Comparison of ENCODE assay signal across 10 cellular contexts in the genomic region with DNA sequence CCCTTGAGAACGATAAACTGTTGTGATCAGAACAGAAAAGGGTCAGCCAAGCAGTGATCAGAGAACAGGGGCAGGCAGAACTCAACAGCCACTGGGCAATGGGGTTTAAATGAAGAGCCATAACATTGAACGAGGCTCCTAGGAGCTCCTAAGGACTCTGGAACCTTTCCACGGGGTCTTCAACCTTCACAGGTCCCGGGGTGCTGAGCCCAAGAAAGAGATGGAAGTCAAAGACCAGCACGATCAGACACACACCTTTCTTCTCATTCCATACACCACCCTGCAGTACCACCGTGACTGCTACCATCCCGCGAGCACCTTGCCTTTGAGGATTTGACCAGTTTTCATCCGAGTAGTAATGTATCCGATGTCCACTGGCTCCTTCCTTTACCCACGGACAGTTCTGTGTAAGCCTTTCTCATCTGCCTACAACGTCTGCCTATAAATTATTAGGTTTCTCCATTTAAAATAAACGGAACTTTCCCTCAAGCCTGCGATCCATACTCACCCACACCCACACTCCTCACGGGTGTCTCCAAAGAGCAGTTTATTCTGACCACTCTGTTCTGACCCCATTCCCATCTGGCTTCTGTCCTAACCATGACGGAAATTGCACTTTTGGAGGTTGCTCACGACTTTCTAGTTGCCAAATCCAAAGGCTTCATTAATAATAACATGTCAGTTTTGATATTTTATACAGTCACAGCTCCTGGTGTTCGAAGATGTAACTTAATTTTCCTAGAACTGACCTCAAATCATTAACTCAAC. TPM values are rescaled to one million over a fixed set of nuclear protein-coding genes. Genes with fewer than 3 reads are reported as not detected.
A peak's percentile ranks its signal among the peaks of the same experiment; 100 is the strongest.
DNase-seq lines count a peak whose midpoint lies in the region; ATAC-seq, FAIRE-seq and TF ChIP-seq lines count a peak whose summit lies in the region.
"Had no signal": no experiment of that assay in that cellular context is flagged by ENCODE, and none has a peak within 500 bp of the region (broad histone marks: within the 10 kb centered on the region; RNA-seq: fewer than 3 reads in every experiment).

No MANE protein-coding gene starts in this region.

- H3K4me1 ChIP-seq in GM12878 (ENCODE audit: control insufficient read depth, insufficient read depth, low read length) (no peaks in the 10 kb centered on the region), HepG2 (ENCODE audit: insufficient read depth, low read length) (0 out of 2 replicates have a peak, but pooled peaks cover 5% of the 10 kb centered on the region), suprapubic skin (peaks cover 18% of the 10 kb centered on the region)
- H3K4me1 ChIP-seq: foreskin keratinocyte had no signal

- H3K9ac ChIP-seq in GM12878 (ENCODE audit: control insufficient read depth, insufficient read depth, low read length) (no peak overlapping the region), HepG2 (ENCODE audit: insufficient read depth, low read depth, low read length) (no peak overlapping the region)

- ATAC-seq in GM12878 (no peak; the same call in 1 of the 3 replicates), HepG2 (peak; percentile 55), HG02981 (IDR thresholded peaks at IDR 0.05; ENCODE audit: unreplicated experiment) (no peak)

- CTCF ChIA-PET in GM12878 (lab: Yijun Ruan, JAX), result interaction anchor here (0.7 to 5.7 kb wide), 16 partner anchors 8 to 489 kb away, joined by 3 to 32 read pairs (median 4); no protein-coding TSS in a partner anchor
- CTCF ChIA-PET in HepG2 (lab: Yijun Ruan, JAX; ENCODE audit: low intra/inter-chr PET ratio, low total read pairs), result interaction anchor here (0.6 to 2.1 kb wide), 3 partner anchors 72 to 452 kb away, joined by 3 to 22 read pairs (median 3); no protein-coding TSS in a partner anchor

- no peaks in the 10 kb centered on the region for H4K20me1 ChIP-seq in GM12878 (ENCODE audit: control insufficient read depth, insufficient read depth)
- no peaks in the 10 kb centered on the region for H4K20me1 ChIP-seq in HepG2 (ENCODE audit: insufficient read depth, low read length)

- H3K36me3 ChIP-seq in GM12878 (ENCODE audit: control insufficient read depth in 2 of 2, insufficient read depth in 2 of 2, low read length in 1 of 2) (no peaks in the 10 kb centered on the region), HepG2 (replicated peaks in 1 of 2; ENCODE audit: control insufficient read depth in 1 of 2, insufficient read depth in 2 of 2, low read length in 2 of 2) (no peaks in the 10 kb centered on the region), suprapubic skin (no peaks in the 10 kb centered on the region)

- no peak for TF ChIP-seq RAD21 in GM12878 (IDR thresholded peaks at IDR 0.05; ENCODE audit: insufficient read depth, low read depth, low read length)
- no peak for TF ChIP-seq RAD21 in HepG2 (CRISPR knock-in tag; IDR thresholded peaks at IDR 0.05)

- H3K9me3 ChIP-seq in GM12878 (replicated peaks; ENCODE audit: control insufficient read depth, insufficient read depth, low read length), result no peaks in the 10 kb centered on the region
- H3K9me3 ChIP-seq in HepG2 (ENCODE audit: low read length), result no peaks in the 10 kb centered on the region
- H3K9me3 ChIP-seq in suprapubic skin, result no peaks in the 10 kb centered on the region

- FAIRE-seq in GM12878 (lab: Jason Lieb, UNC) (no peak), HepG2 (lab: Jason Lieb, UNC) (no peak)

- H3K27me3 ChIP-seq in GM12878 (replicated peaks in 1 of 2; ENCODE audit: control insufficient read depth in 2 of 2, insufficient read depth in 2 of 2, low read length in 1 of 2), result peaks cover 0 to 2% of the 10 kb centered on the region in 2 experiments; a peak in 3 of 4 replicates
- peaks cover 0 to 17% of the 10 kb centered on the region in 2 experiments; a peak in 1 of 5 replicates for H3K27me3 ChIP-seq in HepG2 (ENCODE audit: control insufficient read depth in 1 of 2, insufficient read depth in 2 of 2, low read length in 2 of 2)
- no peaks in the 10 kb centered on the region for H3K27me3 ChIP-seq in suprapubic skin

- SMC1A ChIA-PET in GM12878 (lab: Charles Lee; ENCODE audit: uncharacterized antibody, unreplicated experiment), result interaction anchor here (0.9 to 3.4 kb wide), 5 partner anchors 16 to 169 kb away, joined by 3 to 22 read pairs (median 3); no protein-coding TSS in a partner anchor

- TF ChIP-seq EP300 in GM12878 (IDR thresholded peaks at IDR 0.05; ENCODE audit: borderline replicate concordance in 1 of 2, control insufficient read depth in 1 of 2, low read depth in 2 of 2, low read length in 2 of 2) (no peak), HepG2 (IDR thresholded peaks at IDR 0.05; ENCODE audit: low read depth in 2 of 2, low read length in 2 of 2) (no peak), HepG2 (CRISPR knock-in tag; IDR thresholded peaks at IDR 0.05; ENCODE audit: borderline replicate concordance) (no peak), suprapubic skin (IDR thresholded peaks at IDR 0.05) (no peak)

- TF ChIP-seq CTCF in GM12878 (IDR thresholded peaks at IDR 0.05 in 2 of 3, conservative IDR thresholded peaks at IDR 0.05 in 1 of 3; ENCODE audit: control insufficient read depth in 2 of 3, extremely low read depth in 1 of 3, insufficient read depth in 1 of 3, low read depth in 3 of 3, low read length in 3 of 3) (no peak), HepG2 (CRISPR knock-in tag; IDR thresholded peaks at IDR 0.05) (no peak), suprapubic skin (IDR thresholded peaks at IDR 0.05) (no peak)

- H3K27me3 Mint-ChIP-seq in activated CD4-positive, alpha-beta T cell treated with anti-CD3 and anti-CD28 coated beads, Interleukin-2, amount 10 ng/mL, durations not matched to agents 24 days and 14 days, result peaks cover 32% of the 10 kb centered on the region

- no peaks in the 10 kb centered on the region for H3K36me3 Mint-ChIP-seq in activated CD4-positive, alpha-beta T cell treated with anti-CD3 and anti-CD28 coated beads, Interleukin-2, amount 10 ng/mL, durations not matched to agents 24 days and 14 days (ENCODE audit: low read depth)

- no peak overlapping the region for H3K27ac Mint-ChIP-seq in activated CD4-positive, alpha-beta T cell treated with anti-CD3 and anti-CD28 coated beads, Interleukin-2, amount 10 ng/mL, durations not matched to agents 24 days and 14 days
- H3K27ac Mint-ChIP-seq: activated CD4-positive, alpha-beta memory T cell treated with anti-CD3 and anti-CD28 coated beads, Interleukin-2, amount 10 ng/mL, durations not matched to agents 7 days and 5 days had no signal

- H3K79me2 ChIP-seq in GM12878 (ENCODE audit: control insufficient read depth, insufficient read depth, low read length), result no peaks in the 10 kb centered on the region
- H3K79me2 ChIP-seq in HepG2 (ENCODE audit: insufficient read depth, low read length), result no peaks in the 10 kb centered on the region

- BruUV-seq in GM12878 (replicated peaks; lab: Mats Ljungman, UMichigan) (no TSS peak), HepG2 (replicated peaks; lab: Mats Ljungman, UMichigan) (no TSS peak)

- no peak overlapping the region for H3K4me3 ChIP-seq in GM12878
- peak overlapping the region in 1 of 3 experiments; percentile 53; a peak in 1 of 6 replicates for H3K4me3 ChIP-seq in HepG2 (replicated peaks in 1 of 3; ENCODE audit: insufficient read depth in 1 of 3, low read depth in 2 of 3, low read length in 3 of 3)
- H3K4me3 ChIP-seq in suprapubic skin, result peak overlapping the region; percentile 42

- TF ChIP-seq POLR2A in GM12878 (IDR thresholded peaks at IDR 0.05; ENCODE audit: low read depth, low read length) (no peak), HepG2 (IDR thresholded peaks at IDR 0.05; ENCODE audit: insufficient read depth in 1 of 2, low read depth in 2 of 2, low read length in 2 of 2) (no peak), suprapubic skin (IDR thresholded peaks at IDR 0.05) (no peak)

- H3K4me1 Mint-ChIP-seq in activated CD4-positive, alpha-beta T cell treated with anti-CD3 and anti-CD28 coated beads, Interleukin-2, amount 10 ng/mL, durations not matched to agents 24 days and 14 days, result peaks cover 4% of the 10 kb centered on the region

- RAD21 ChIA-PET in GM12878 (lab: Charles Lee; ENCODE audit: unreplicated experiment), result interaction anchor here (0.6 to 3.4 kb wide), 8 partner anchors 8 to 451 kb away, joined by 3 to 23 read pairs (median 3); no protein-coding TSS in a partner anchor

- 50% methylated on average over 18 of the region's 18 CpGs for WGBS in GM12878 (ENCODE audit: insufficient coverage, insufficient replicate concordance, low lambda C conversion rate, missing lambda C conversion rate)
- 4% methylated on average over 17 of the region's 18 CpGs for WGBS in HepG2 (ENCODE audit: low lambda C conversion rate)
- 55% methylated on average over 18 of the region's 18 CpGs for WGBS in suprapubic skin

- H3K4me3 Mint-ChIP-seq in activated CD4-positive, alpha-beta T cell treated with anti-CD3 and anti-CD28 coated beads, Interleukin-2, amount 10 ng/mL, durations not matched to agents 24 days and 14 days, result peak overlapping the region; percentile 76

- POLR2A ChIA-PET in GM12878 (lab: Charles Lee), result no interaction called here
- POLR2A ChIA-PET in HepG2 (lab: Yijun Ruan, JAX), result no interaction called here

- no peak overlapping the region for H3K4me2 ChIP-seq in GM12878 (ENCODE audit: control insufficient read depth, insufficient read depth)
- peak overlapping the region; percentile 71 for H3K4me2 ChIP-seq in HepG2 (ENCODE audit: low read depth, low read length)

- in situ Hi-C loops in GM12878 (cut with MboI) (loop anchor here (5.0 kb wide), 2 partner anchors 170 to 445 kb away; no protein-coding TSS in a partner anchor), HepG2 (cut with HindIII; ENCODE audit: extremely low pct_ligation_motif_present, low pct_unique_long_range_greater_than_20kb) (loop anchor here (5.0 to 25.0 kb wide), 2 partner anchors 170 to 450 kb away; no protein-coding TSS in a partner anchor)

- H3K9me3 Mint-ChIP-seq in activated CD4-positive, alpha-beta T cell treated with anti-CD3 and anti-CD28 coated beads, Interleukin-2, amount 10 ng/mL, durations not matched to agents 24 days and 14 days, result no peaks in the 10 kb centered on the region
- H3K9me3 Mint-ChIP-seq: activated CD4-positive, alpha-beta memory T cell treated with anti-CD3 and anti-CD28 coated beads, Interleukin-2, amount 10 ng/mL, durations not matched to agents 7 days and 5 days had no signal

- DNase-seq in activated CD4-positive, alpha-beta T cell treated with anti-CD3 and anti-CD28 coated beads, Interleukin-2, amount 10 ng/mL, durations not matched to agents 24 days and 14 days, result no peak
- DNase-seq in activated CD4-positive, alpha-beta T cell treated with anti-CD3 and anti-CD28 coated beads, Interleukin-2, amount 50 U/mL, for 1 hour, result no peak
- DNase-seq in GM12878 (ENCODE audit: low read depth, low spot score) (no peak), HepG2 (ENCODE audit: low spot score) (no peak), suprapubic skin (ENCODE audit: low spot score in 2 of 2) (no peak), epidermal melanocyte (ENCODE audit: insufficient read length, low spot score) (no peak), NCI-H146 (lab: John Stamatoyannopoulos, UW) (no peak)

- H3K27ac ChIP-seq in GM12878 (ENCODE audit: control insufficient read depth, insufficient read depth) (no peak overlapping the region), HepG2 (ENCODE audit: extremely low read length, insufficient read depth, low read length) (no peak overlapping the region), suprapubic skin (peak overlapping the region; percentile 76)
- H3K27ac ChIP-seq: foreskin keratinocyte had no signal

- peak overlapping the region; percentile 54; the same call in 1 of the 2 replicates for H2AFZ ChIP-seq in GM12878 (ENCODE audit: control insufficient read depth, low read depth, low read length)
- H2AFZ ChIP-seq in HepG2 (ENCODE audit: low read length), result no peak overlapping the region

- intact Hi-C loops in activated CD4-positive, alpha-beta T cell treated with anti-CD3 and anti-CD28 coated beads, Interleukin-2, amount 10 ng/mL, durations not matched to agents 24 days and 14 days (cut with micrococcal nuclease), result loop anchor here (1.0 kb wide), 2 partner anchors 169 to 452 kb away; no protein-coding TSS in a partner anchor
- intact Hi-C loops in GM12878 (cut with micrococcal nuclease; ENCODE audit: unreplicated experiment), result loop anchor here (1.0 to 5.0 kb wide), 3 partner anchors 90 to 452 kb away; no protein-coding TSS in a partner anchor
- intact Hi-C loops in HepG2 (cut with micrococcal nuclease; ENCODE audit: unreplicated experiment), result loop anchor here (1.0 to 10.0 kb wide), 4 partner anchors 77 to 452 kb away; partner anchors contain the start of gene SERTAD4

RNA-seq across cellular contexts. Expression of gene HHAT, which starts 16.8 kb away (rescaled TPM):
- total RNA-seq in activated CD4-positive, alpha-beta T cell treated with anti-CD3 and anti-CD28 coated beads, Interleukin-2, amount 10 ng/mL, durations not matched to agents 24 days and 14 days, result 0.47 and 0.69 TPM in 2 replicates
- total RNA-seq in GM12878 (2013; cell fraction: nucleolus; rRNA removed), result 165 and 172 TPM in 2 replicates
- total RNA-seq in GM12878 (2014; rRNA removed) (3.0 and 4.0 TPM in 2 replicates), GM12878 (2014; rRNA removed; fragmentation: Illumina TruSeq; extraction: Trizol) (2.5 and 2.6 TPM in 2 replicates), GM12878 (2021) (2.4 and 2.6 TPM in 2 replicates), HepG2 (2016; rRNA removed; fragmentation: Illumina TruSeq; extraction: Trizol) (2.9 and 4.9 TPM in 2 replicates), suprapubic skin (10 to 100 TPM in 2 of 4 donors, 1 to 10 TPM in 2; 4.1 to 20.0 (median 9.3) TPM)
- 1.5 TPM for polyA plus RNA-seq in GM12878 (2011; ENCODE audit: low read depth)
- polyA plus RNA-seq in GM12878 (2011; rRNA removed) (37.6 and 43.1 TPM in 2 replicates), GM12878 (2014; fragmentation: Illumina TruSeq; extraction: Trizol) (2.2 and 3.2 TPM in 2 replicates), GM12878 (2014; fragmentation: Nextera tagmentation; extraction: Ambion mirVana) (1 to 10 TPM; 1.2 to 1.5 TPM), GM12878 (2014; rRNA removed) (2.1 and 2.6 TPM in 2 replicates), GM12878 (2016; fragmentation: Nextera tagmentation; extraction: Ambion mirVana) (1 to 10 TPM; 3.0 to 3.9 TPM), HepG2 (2011; rRNA removed) (2.6 and 3.5 TPM in 2 replicates)
- 74.3 and 78.1 TPM in 2 replicates for polyA plus RNA-seq in GM12878 (2011; cell fraction: cytosol; rRNA removed)
- 78.1 and 83.1 TPM in 2 replicates for polyA plus RNA-seq in GM12878 (2011; cell fraction: nucleus; rRNA removed)
- 1.7 and 2.7 TPM in 2 replicates for polyA plus RNA-seq in GM12878 (2012)
- polyA minus RNA-seq in GM12878 (2011; rRNA and poly(A)+ RNA removed), result 139 and 172 TPM in 2 replicates
- 20.3 and 21.6 TPM in 2 replicates for polyA minus RNA-seq in GM12878 (2011; cell fraction: cytosol; rRNA and poly(A)+ RNA removed)
- 255 and 349 TPM in 2 replicates for polyA minus RNA-seq in GM12878 (2011; cell fraction: nucleus; rRNA and poly(A)+ RNA removed)
- total RNA-seq in HepG2 (2016; cell fraction: cytosol; rRNA removed; fragmentation: Illumina TruSeq; extraction: Trizol; ENCODE audit: low read depth), result 0.79 and 1.2 TPM in 2 replicates
- total RNA-seq in HepG2 (2016; cell fraction: insoluble cytoplasmic fraction; rRNA removed; fragmentation: Illumina TruSeq; extraction: Trizol), result 3.2 and 4.8 TPM in 2 replicates
- total RNA-seq in HepG2 (2016; cell fraction: membrane; rRNA removed; fragmentation: Illumina TruSeq; extraction: Trizol), result 2.1 and 2.5 TPM in 2 replicates
- total RNA-seq in HepG2 (2016; cell fraction: nucleus; rRNA removed; fragmentation: Illumina TruSeq; extraction: Trizol), result 7.4 and 8.0 TPM in 2 replicates
- polyA plus RNA-seq in HepG2 (2011; cell fraction: cytosol; rRNA removed), result 3.1 and 5.9 TPM in 2 replicates
- polyA plus RNA-seq in HepG2 (2011; cell fraction: nucleus; rRNA removed), result 6.0 and 6.9 TPM in 2 replicates
- polyA plus RNA-seq in HepG2 (2012), result 1.3 and 1.7 TPM in 2 replicates
- polyA plus RNA-seq in HepG2 (2016; cell fraction: cytosol; fragmentation: Illumina TruSeq; extraction: Trizol; ENCODE audit: low read depth), result 0.36 and 0.60 TPM in 2 replicates
- polyA plus RNA-seq in HepG2 (2016; cell fraction: insoluble cytoplasmic fraction; fragmentation: Illumina TruSeq; extraction: Trizol; ENCODE audit: low read depth), result 2.6 TPM in 2 replicates
- polyA plus RNA-seq in HepG2 (2016; cell fraction: membrane; fragmentation: Illumina TruSeq; extraction: Trizol; ENCODE audit: low read depth), result 1.4 and 1.5 TPM in 2 replicates
- 5.5 and 6.1 TPM in 2 replicates for polyA plus RNA-seq in HepG2 (2016; cell fraction: nucleus; fragmentation: Illumina TruSeq; extraction: Trizol; ENCODE audit: insufficient read depth, low read depth)
- 1.1 and 11.2 TPM in 2 replicates for polyA minus RNA-seq in HepG2 (2011; rRNA and poly(A)+ RNA removed; ENCODE audit: low replicate concordance)
- polyA minus RNA-seq in HepG2 (2011; cell fraction: cytosol; rRNA and poly(A)+ RNA removed), result 2.0 and 2.2 TPM in 2 replicates
- polyA minus RNA-seq in HepG2 (2011; cell fraction: nucleus; rRNA and poly(A)+ RNA removed), result 12.7 and 14.0 TPM in 2 replicates
